12 cellular contexts compared by ENCODE assay signal in the genomic region with DNA sequence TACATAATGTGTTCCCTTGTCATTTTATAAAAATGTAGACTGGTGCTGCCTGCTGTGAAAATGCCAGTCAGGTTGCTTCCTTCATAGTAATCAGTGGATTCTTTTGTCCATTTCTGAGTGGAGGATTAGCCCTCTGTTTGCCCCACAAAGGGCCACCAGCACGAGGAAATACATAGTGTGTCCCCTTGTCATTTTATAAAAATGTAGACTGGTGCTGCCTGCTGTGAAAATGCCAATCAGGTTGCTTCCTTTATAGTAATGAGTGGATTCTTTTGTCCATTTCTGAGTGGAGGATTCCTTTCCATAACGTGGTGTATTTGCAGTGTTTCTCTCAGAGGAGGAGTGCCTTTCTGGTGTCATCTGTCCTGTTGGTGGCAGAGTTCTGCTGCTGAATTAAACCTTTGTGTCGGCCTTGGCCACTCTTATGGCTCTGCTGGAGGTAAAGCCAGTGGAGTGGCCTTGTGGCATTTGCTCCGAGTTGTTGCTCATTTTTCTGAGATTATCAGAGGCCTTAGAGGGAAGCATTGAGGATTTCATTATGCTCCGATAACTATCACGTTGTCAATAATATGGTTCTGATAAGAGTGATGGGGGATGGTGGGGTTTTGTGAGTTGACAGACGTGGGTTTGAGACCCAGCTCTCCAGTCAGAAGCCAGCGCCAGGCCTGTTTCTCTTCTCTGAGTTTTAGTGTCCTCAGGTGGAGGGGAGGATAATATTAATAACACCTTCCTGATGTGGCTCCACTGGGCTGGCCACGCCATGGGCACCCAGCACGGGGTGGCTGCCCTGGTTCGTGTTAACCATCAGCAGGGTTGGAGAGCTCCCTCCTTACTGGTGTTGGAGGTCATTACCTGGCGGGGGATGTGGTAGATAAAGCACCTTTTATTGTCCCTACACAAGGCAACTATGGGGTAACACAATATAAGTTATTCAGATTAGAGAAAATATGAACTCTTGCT.
DNase-seq lines count a peak whose midpoint lies in the region; FAIRE-seq and TF ChIP-seq lines count a peak whose summit lies in the region.
"Had no signal": no experiment of that assay in that cellular context is flagged by ENCODE, and none has a peak within 500 bp of the region (broad histone marks: within the 10 kb centered on the region; RNA-seq: fewer than 3 reads in every experiment).

No MANE protein-coding gene starts in this region.

- H3K27ac Mint-ChIP-seq in glutamatergic neuron (ENCODE audit: unreplicated experiment), result peak overlapping the region; percentile 79

- no peaks in the 10 kb centered on the region for H3K36me3 ChIP-seq in parathyroid adenoma (ENCODE audit: control insufficient read depth, insufficient read depth, low read length)
- no peaks in the 10 kb centered on the region for H3K36me3 ChIP-seq in smooth muscle cell (ENCODE audit: low read depth)
- H3K36me3 ChIP-seq: upper lobe of left lung had no signal

- TF ChIP-seq CTCF in glutamatergic neuron (IDR thresholded peaks at IDR 0.05; ENCODE audit: partially characterized antibody, unreplicated experiment), result no peak
- peak; percentile 37 for TF ChIP-seq CTCF in parathyroid adenoma (IDR thresholded peaks at IDR 0.05)
- no peak for TF ChIP-seq CTCF in smooth muscle cell (IDR thresholded peaks at IDR 0.05; ENCODE audit: borderline replicate concordance, insufficient read depth, poor library complexity, severe bottlenecking)

- H3K79me2 ChIP-seq in parathyroid adenoma (no peaks in the 10 kb centered on the region), smooth muscle cell (ENCODE audit: low read depth) (no peaks in the 10 kb centered on the region)

- peaks cover 34% of the 10 kb centered on the region for H3K4me1 Mint-ChIP-seq in glutamatergic neuron (ENCODE audit: low read depth, unreplicated experiment)

- H3K9me3 ChIP-seq in parathyroid adenoma (ENCODE audit: control insufficient read depth, low read length), result no peaks in the 10 kb centered on the region
- no peaks in the 10 kb centered on the region for H3K9me3 ChIP-seq in smooth muscle cell (replicated peaks; ENCODE audit: low read depth)
- H3K9me3 ChIP-seq: upper lobe of left lung had no signal

- H3K27ac ChIP-seq in parathyroid adenoma (no peak overlapping the region), smooth muscle cell (ENCODE audit: low read depth) (no peak overlapping the region)

- WGBS in smooth muscle cell (ENCODE audit: low lambda C conversion rate), result 79% methylated on average over 12 of the region's 12 CpGs

- H3F3A ChIP-seq in smooth muscle cell (ENCODE audit: low read depth), result no peaks in the 10 kb centered on the region

- H3K27me3 ChIP-seq in parathyroid adenoma (ENCODE audit: control insufficient read depth, insufficient read depth, low read length) (no peaks in the 10 kb centered on the region), smooth muscle cell (ENCODE audit: low read depth) (no peaks in the 10 kb centered on the region)
- H3K27me3 ChIP-seq: upper lobe of left lung had no signal

- no peak for DNase-seq in GM12892 (ENCODE audit: insufficient read length)
- peak; percentile 91 for DNase-seq in NCI-H69 (lab: John Stamatoyannopoulos, UW)
- no peak for DNase-seq in glutamatergic neuron
- no peak for DNase-seq in D341Med (ENCODE audit: low spot score)
- no peak for DNase-seq in smooth muscle cell (lab: John Stamatoyannopoulos, UW; ENCODE audit: unreplicated experiment)
- DNase-seq in stimulated activated CD4-positive, alpha-beta T cell treated with anti-CD3 and anti-CD28 coated beads, Interleukin-2, amount 100 ng/mL, for 48 hours, result no peak
- no peak for DNase-seq in SKM-1 treated with dmso at 0.1 percent for 144 hours (lab: John Stamatoyannopoulos, UW; ENCODE audit: unreplicated experiment)
- DNase-seq: activated naive CD4-positive, alpha-beta T cell; kidney glomerular epithelial cell; NCI-H1694 treated with DMSO at 0.1 percent for 48 hours had no signal

- H3K4me3 ChIP-seq in parathyroid adenoma (ENCODE audit: low read depth, low read length) (no peak overlapping the region), smooth muscle cell (no peak overlapping the region)
- H3K4me3 ChIP-seq: upper lobe of left lung had no signal

- H2AFZ ChIP-seq in parathyroid adenoma (peak overlapping the region; percentile 54), smooth muscle cell (ENCODE audit: low read depth) (no peak overlapping the region)

- H3K4me1 ChIP-seq in parathyroid adenoma (peaks cover 21% of the 10 kb centered on the region), smooth muscle cell (ENCODE audit: low read depth) (peaks cover under 1% of the 10 kb centered on the region)

- H3K4me2 ChIP-seq in parathyroid adenoma (ENCODE audit: low read length) (no peak overlapping the region), smooth muscle cell (no peak overlapping the region)

- H3K27me3 Mint-ChIP-seq in glutamatergic neuron (ENCODE audit: unreplicated experiment), result peaks cover 4% of the 10 kb centered on the region

- H3K36me3 Mint-ChIP-seq in glutamatergic neuron (ENCODE audit: unreplicated experiment), result no peaks in the 10 kb centered on the region

- FAIRE-seq in GM12892 (lab: Jason Lieb, UNC), result peak; percentile 30

- no peak for TF ChIP-seq POLR2A in GM12892 (IDR thresholded peaks at IDR 0.05; ENCODE audit: low read depth, low read length)

- peaks cover 12% of the 10 kb centered on the region for H3K9me3 Mint-ChIP-seq in glutamatergic neuron (ENCODE audit: unreplicated experiment)

- H3K9ac ChIP-seq in parathyroid adenoma, result no peak overlapping the region
- H3K9ac ChIP-seq in smooth muscle cell (ENCODE audit: low read depth), result no peak overlapping the region

- no peaks in the 10 kb centered on the region for H4K20me1 ChIP-seq in smooth muscle cell (ENCODE audit: low read depth)

- no peak overlapping the region for H3K4me3 Mint-ChIP-seq in glutamatergic neuron (ENCODE audit: unreplicated experiment)
